Comparison of ENCODE assay signal across 1 cellular context in the genomic region with DNA sequence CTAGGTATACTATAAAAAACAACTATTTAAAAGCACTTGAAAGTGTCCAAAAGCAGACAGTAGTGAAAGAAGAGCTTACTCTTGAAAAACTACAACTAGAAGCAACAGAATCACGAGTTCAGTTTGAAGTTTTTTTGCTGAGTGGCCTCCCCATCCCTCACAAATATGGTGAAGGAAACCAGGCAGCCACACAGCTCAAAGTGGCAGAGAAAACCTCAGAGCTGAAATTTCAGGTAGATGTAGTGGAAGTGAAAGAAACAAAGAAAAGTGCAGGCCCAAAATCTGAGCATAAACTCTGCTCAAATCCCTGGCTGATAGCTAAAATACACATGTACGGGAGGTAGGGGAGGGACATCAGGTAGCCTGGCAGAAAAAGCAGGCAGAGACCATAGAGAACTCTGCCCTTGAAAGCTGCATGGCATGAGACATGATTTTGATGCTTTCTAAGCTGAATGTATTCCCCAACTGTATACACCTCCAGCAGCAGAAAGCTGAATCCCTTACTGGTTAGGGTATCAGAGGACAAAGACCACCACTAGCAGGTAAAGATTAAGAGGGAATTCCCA.
TF ChIP-seq lines count a peak whose summit lies in the region.

No MANE protein-coding gene starts in this region.

TF ChIP-seq in WTC11, 78 proteins besides CTCF, POLR2A, EP300 and RAD21 (continued from another document):
- TF ChIP-seq, protein P1, sequence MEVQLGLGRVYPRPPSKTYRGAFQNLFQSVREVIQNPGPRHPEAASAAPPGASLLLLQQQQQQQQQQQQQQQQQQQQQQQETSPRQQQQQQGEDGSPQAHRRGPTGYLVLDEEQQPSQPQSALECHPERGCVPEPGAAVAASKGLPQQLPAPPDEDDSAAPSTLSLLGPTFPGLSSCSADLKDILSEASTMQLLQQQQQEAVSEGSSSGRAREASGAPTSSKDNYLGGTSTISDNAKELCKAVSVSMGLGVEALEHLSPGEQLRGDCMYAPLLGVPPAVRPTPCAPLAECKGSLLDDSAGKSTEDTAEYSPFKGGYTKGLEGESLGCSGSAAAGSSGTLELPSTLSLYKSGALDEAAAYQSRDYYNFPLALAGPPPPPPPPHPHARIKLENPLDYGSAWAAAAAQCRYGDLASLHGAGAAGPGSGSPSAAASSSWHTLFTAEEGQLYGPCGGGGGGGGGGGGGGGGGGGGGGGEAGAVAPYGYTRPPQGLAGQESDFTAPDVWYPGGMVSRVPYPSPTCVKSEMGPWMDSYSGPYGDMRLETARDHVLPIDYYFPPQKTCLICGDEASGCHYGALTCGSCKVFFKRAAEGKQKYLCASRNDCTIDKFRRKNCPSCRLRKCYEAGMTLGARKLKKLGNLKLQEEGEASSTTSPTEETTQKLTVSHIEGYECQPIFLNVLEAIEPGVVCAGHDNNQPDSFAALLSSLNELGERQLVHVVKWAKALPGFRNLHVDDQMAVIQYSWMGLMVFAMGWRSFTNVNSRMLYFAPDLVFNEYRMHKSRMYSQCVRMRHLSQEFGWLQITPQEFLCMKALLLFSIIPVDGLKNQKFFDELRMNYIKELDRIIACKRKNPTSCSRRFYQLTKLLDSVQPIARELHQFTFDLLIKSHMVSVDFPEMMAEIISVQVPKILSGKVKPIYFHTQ (CRISPR knock-in tag; IDR thresholded peaks at IDR 0.05) = no peak
